ENCODE assay signal across 10 cellular contexts in genomic region chr12:56337753-56338221, GRCh38.
DNase-seq lines count a peak whose midpoint lies in the region; TF ChIP-seq lines count a peak whose summit lies in the region.
"Had no signal": no experiment of that assay in that cellular context is flagged by ENCODE, and none has a peak within 500 bp of the region (broad histone marks: within the 10 kb centered on the region; RNA-seq: fewer than 3 reads in every experiment).

No MANE protein-coding gene starts in this region.

- H3K4me1 ChIP-seq in tibial artery, result peaks cover 0 to 15% (median 8%) of the 10 kb centered on the region in 4 donors

- no peak overlapping the region for H3K4me3 ChIP-seq in tibial artery
- H3K4me3 ChIP-seq: cardiac muscle cell, gastroesophageal sphincter had no signal

- intact Hi-C loops in tibial artery (cut with DNase I; ENCODE audit: low total_unique reads), result no loop called here

- peaks cover 56% of the 10 kb centered on the region for H3K4me1 Mint-ChIP-seq in activated naive CD4-positive, alpha-beta T cell treated with anti-CD3 and anti-CD28 coated beads, Interleukin-2, amount 50 U/mL, for 24 hours
- H3K4me1 Mint-ChIP-seq in activated naive CD8-positive, alpha-beta T cell (ENCODE audit: low read depth), result peaks cover 58% of the 10 kb centered on the region
- peaks cover 68% of the 10 kb centered on the region for H3K4me1 Mint-ChIP-seq in stimulated activated naive CD8-positive, alpha-beta T cell treated with anti-CD3 and anti-CD28 coated beads, Interleukin-15, Interleukin-2, amounts not matched to agents 100 ng/mL and 50 ng/mL, for 24 hours (ENCODE audit: low read depth)

- no peaks in the 10 kb centered on the region for H3K27me3 Mint-ChIP-seq in activated naive CD4-positive, alpha-beta T cell treated with anti-CD3 and anti-CD28 coated beads, Interleukin-2, amount 50 U/mL, for 24 hours
- no peaks in the 10 kb centered on the region for H3K27me3 Mint-ChIP-seq in activated naive CD8-positive, alpha-beta T cell
- no peaks in the 10 kb centered on the region for H3K27me3 Mint-ChIP-seq in stimulated activated naive CD8-positive, alpha-beta T cell treated with anti-CD3 and anti-CD28 coated beads, Interleukin-15, Interleukin-2, amounts not matched to agents 100 ng/mL and 50 ng/mL, for 24 hours

- TF ChIP-seq CTCF in tibial artery (IDR thresholded peaks at IDR 0.05), result no peak

- H3K36me3 Mint-ChIP-seq in activated naive CD4-positive, alpha-beta T cell treated with anti-CD3 and anti-CD28 coated beads, Interleukin-2, amount 50 U/mL, for 24 hours, result peaks cover 6% of the 10 kb centered on the region
- peaks cover 11% of the 10 kb centered on the region for H3K36me3 Mint-ChIP-seq in activated naive CD8-positive, alpha-beta T cell
- H3K36me3 Mint-ChIP-seq in stimulated activated naive CD8-positive, alpha-beta T cell treated with anti-CD3 and anti-CD28 coated beads, Interleukin-15, Interleukin-2, amounts not matched to agents 100 ng/mL and 50 ng/mL, for 24 hours (ENCODE audit: low read depth), result peaks cover 26% of the 10 kb centered on the region

- no peaks in the 10 kb centered on the region for H3K9me3 Mint-ChIP-seq in activated naive CD4-positive, alpha-beta T cell treated with anti-CD3 and anti-CD28 coated beads, Interleukin-2, amount 50 U/mL, for 24 hours
- no peaks in the 10 kb centered on the region for H3K9me3 Mint-ChIP-seq in activated naive CD8-positive, alpha-beta T cell (ENCODE audit: low read depth)
- no peaks in the 10 kb centered on the region for H3K9me3 Mint-ChIP-seq in stimulated activated naive CD8-positive, alpha-beta T cell treated with anti-CD3 and anti-CD28 coated beads, Interleukin-15, Interleukin-2, amounts not matched to agents 100 ng/mL and 50 ng/mL, for 24 hours

- H3K27me3 ChIP-seq in tibial artery, result no peaks in the 10 kb centered on the region
- H3K27me3 ChIP-seq: cardiac muscle cell, gastroesophageal sphincter had no signal

- no peak overlapping the region for H3K27ac ChIP-seq in tibial artery
- H3K27ac ChIP-seq: cardiac muscle cell, gastroesophageal sphincter had no signal

- peak overlapping the region; percentile 62 for H3K4me3 Mint-ChIP-seq in activated naive CD4-positive, alpha-beta T cell treated with anti-CD3 and anti-CD28 coated beads, Interleukin-2, amount 50 U/mL, for 24 hours
- H3K4me3 Mint-ChIP-seq in activated naive CD8-positive, alpha-beta T cell, result peak overlapping the region; percentile 65
- peak overlapping the region; percentile 91 for H3K4me3 Mint-ChIP-seq in stimulated activated naive CD8-positive, alpha-beta T cell treated with anti-CD3 and anti-CD28 coated beads, Interleukin-15, Interleukin-2, amounts not matched to agents 100 ng/mL and 50 ng/mL, for 24 hours

- DNase-seq in activated naive CD4-positive, alpha-beta T cell treated with anti-CD3 and anti-CD28 coated beads, Interleukin-2, amount 50 U/mL, for 16 hours, result no peak
- DNase-seq in DMS114 treated with DMSO at 0.1 percent for 48 hours (lab: John Stamatoyannopoulos, UW; ENCODE audit: unreplicated experiment) (no peak), tibial artery (no peak)
- DNase-seq: NCI-H1105 treated with DMSO at 0.1 percent for 48 hours, small intestine had no signal

- peaks cover 0 to 15% (median 3%) of the 10 kb centered on the region in 3 donors for H3K36me3 ChIP-seq in tibial artery

- peak overlapping the region; percentile 43 for H3K27ac Mint-ChIP-seq in activated naive CD4-positive, alpha-beta T cell treated with anti-CD3 and anti-CD28 coated beads, Interleukin-2, amount 50 U/mL, for 24 hours
- H3K27ac Mint-ChIP-seq in activated naive CD8-positive, alpha-beta T cell, result peak overlapping the region; percentile 100
- H3K27ac Mint-ChIP-seq in stimulated activated naive CD8-positive, alpha-beta T cell treated with anti-CD3 and anti-CD28 coated beads, Interleukin-15, Interleukin-2, amounts not matched to agents 100 ng/mL and 50 ng/mL, for 24 hours, result peak overlapping the region; percentile 98

- no peaks in the 10 kb centered on the region for H3K9me3 ChIP-seq in tibial artery
- H3K9me3 ChIP-seq: gastroesophageal sphincter had no signal

Comparison
In these comparisons a context has a peak if more than half of its experiments do, and no peak if none do; other contexts are left out.
1. H3K27ac Mint-ChIP-seq: peak in every context shown above with its lines; median percentile 100 in activated naive CD8-positive, alpha-beta T cell; 98 in stimulated activated naive CD8-positive, alpha-beta T cell treated with anti-CD3 and anti-CD28 coated beads, Interleukin-15, Interleukin-2, amounts not matched to agents 100 ng/mL and 50 ng/mL, for 24 hours; 43 in activated naive CD4-positive, alpha-beta T cell treated with anti-CD3 and anti-CD28 coated beads, Interleukin-2, amount 50 U/mL, for 24 hours.